Comparison of ENCODE assay signal across 8 cellular contexts in the genomic region with DNA sequence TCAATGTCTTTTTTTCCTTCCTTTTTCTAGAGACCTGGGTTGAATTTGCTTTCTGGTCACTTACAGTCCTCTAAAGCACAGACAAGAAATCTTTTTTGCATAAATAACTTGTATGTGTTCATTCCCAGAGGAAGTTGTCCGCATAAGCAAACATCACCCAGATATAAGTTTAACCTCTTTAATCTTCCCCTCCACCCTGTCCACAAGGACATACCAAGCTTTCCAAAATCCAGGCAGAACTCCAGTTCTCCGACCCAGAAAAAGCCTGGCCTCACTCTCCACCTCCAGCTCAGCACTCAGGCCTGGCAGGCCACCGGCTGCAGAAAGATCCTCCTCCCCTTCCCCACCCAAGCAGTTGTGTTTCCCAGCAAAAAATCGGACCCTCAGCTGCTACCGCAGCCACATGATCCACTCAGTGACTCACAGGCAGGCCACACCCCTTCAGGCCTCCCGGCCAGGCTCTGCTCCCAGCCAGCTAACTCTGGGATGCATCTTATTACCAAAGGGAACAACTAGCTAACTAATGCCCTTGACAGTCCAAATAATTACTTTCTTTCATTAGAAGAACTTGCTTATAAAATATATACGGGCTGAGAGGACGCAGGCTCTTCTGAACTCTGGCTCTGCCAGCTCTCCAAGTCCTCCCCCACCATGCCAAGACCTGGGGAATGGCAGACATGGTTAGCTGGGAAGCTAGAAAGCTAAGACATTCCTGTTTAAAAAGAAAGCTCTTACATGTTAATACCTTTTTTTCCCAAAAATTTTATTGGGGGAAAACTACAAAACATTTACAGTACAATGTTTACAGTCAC.
DNase-seq lines count a peak whose midpoint lies in the region; ATAC-seq and FAIRE-seq lines count a peak whose summit lies in the region.

No MANE protein-coding gene starts in this region.

- peak overlapping the region; percentile 95 for H3K27ac ChIP-seq in caudate nucleus (ENCODE audit: low read depth, low read length)

- ATAC-seq in HG03571 (IDR thresholded peaks at IDR 0.05; ENCODE audit: unreplicated experiment): no peak

- FAIRE-seq in TTC549 (lab: Jason Lieb, UNC): peak; percentile 75

- peak overlapping the region; percentile 86 for H3K4me3 ChIP-seq in skeletal muscle cell (ENCODE audit: low read depth, low read length)

- peak; percentile 58 for DNase-seq in GF-D8 (lab: John Stamatoyannopoulos, UW)
- peak; percentile 66 for DNase-seq in NCI-H1694 (lab: John Stamatoyannopoulos, UW)
- peak; percentile 25 to 93 (median 82) for DNase-seq in caudate nucleus (lab: John Stamatoyannopoulos, UW)
- DNase-seq in iPS-NIHi7 (ENCODE audit: extremely low spot score): peak; percentile 79
- peak; percentile 93 for DNase-seq in skeletal muscle cell (ENCODE audit: low read depth)
- no peak for DNase-seq in GM19240 (ENCODE audit: insufficient read length, low spot score)
